ENCODE assay signal across 1 cellular context in genomic region chr2:169046440-169047151, GRCh38.
TF ChIP-seq lines count a peak whose summit lies in the region.

No MANE protein-coding gene starts in this region.

TF ChIP-seq in HepG2, 621 proteins besides CTCF, POLR2A, EP300 and RAD21 (continued from another document):
- TF ChIP-seq PAWR (CRISPR knock-in tag; IDR thresholded peaks at IDR 0.05; ENCODE audit: borderline replicate concordance) (no peak), GRHL1 (CRISPR knock-in tag; conservative IDR thresholded peaks at IDR 0.05) (no peak), ISL2 (CRISPR knock-in tag; IDR thresholded peaks at IDR 0.05) (no peak), ZNF510 (CRISPR knock-in tag; IDR thresholded peaks at IDR 0.05; ENCODE audit: low read depth) (no peak), HCFC1 (IDR thresholded peaks at IDR 0.05; ENCODE audit: low read depth, low read length) (no peak), HOXA5 (CRISPR knock-in tag; IDR thresholded peaks at IDR 0.05) (no peak), ZSCAN29 (CRISPR knock-in tag; conservative IDR thresholded peaks at IDR 0.05) (no peak), MED8 (CRISPR knock-in tag; IDR thresholded peaks at IDR 0.05; ENCODE audit: insufficient replicate concordance) (no peak), KAT8 (CRISPR knock-in tag; IDR thresholded peaks at IDR 0.05) (no peak), YEATS4 (CRISPR knock-in tag; IDR thresholded peaks at IDR 0.05; ENCODE audit: borderline replicate concordance) (no peak), FOXM1 (CRISPR knock-in tag; IDR thresholded peaks at IDR 0.05) (no peak)
